Comparison of ENCODE assay signal across 1 cellular context in genomic region chr1:87759420-87759819, GRCh38.
TF ChIP-seq lines count a peak whose summit lies in the region.

No MANE protein-coding gene starts in this region.

TF ChIP-seq in SK-N-SH, 30 proteins besides CTCF, POLR2A, EP300 and RAD21 (continued from another document):
- no peak for TF ChIP-seq REST (IDR thresholded peaks at IDR 0.05; ENCODE audit: low read depth, low read length)
- no peak for TF ChIP-seq POLR2AphosphoS5 (IDR thresholded peaks at IDR 0.05; ENCODE audit: low read depth, low read length)
- no peak for TF ChIP-seq FOXM1 (IDR thresholded peaks at IDR 0.05; ENCODE audit: low read depth)
